In genomic region chr10:93977442-93977841, GRCh38 we compare ENCODE assay signal across 16 cellular contexts. TPM values are rescaled to one million over a fixed set of nuclear protein-coding genes. Genes with fewer than 3 reads are reported as not detected.
"Had no signal": no experiment of that assay in that cellular context is flagged by ENCODE, and none has a peak within 500 bp of the region (broad histone marks: within the 10 kb centered on the region; RNA-seq: fewer than 3 reads in every experiment).

No MANE protein-coding gene starts in this region.

- H2AFZ ChIP-seq: neural progenitor cell had no signal

- H3K36me3 ChIP-seq: colonic mucosa, lower lobe of right lung, neural progenitor cell, pancreas, stomach, thoracic aorta had no signal

- H3K27me3 ChIP-seq: colonic mucosa, pancreas, stomach had no signal

- H3K4me3 Mint-ChIP-seq: activated CD4-positive, alpha-beta T cell treated with anti-CD3 and anti-CD28 coated beads for 36 hours; activated CD8-positive, alpha-beta T cell treated with anti-CD3 and anti-CD28 coated beads, Interleukin-2, amount 10 ng/mL, durations not matched to agents 7 days and 5 days; activated T-helper 1 cell treated with anti-CD3 and anti-CD28 coated beads, Interleukin-12 subunit alpha, Interleukin-12 subunit beta, Interleukin-2, Interleukin-4 antibody, amounts not matched to agents 30 ng/mL and 10 ng/mL and 1 ng/mL, durations not matched to agents 14 hours and 24 hours and 36 hours; neural progenitor cell had no signal

- H3K4me1 ChIP-seq: colonic mucosa, lower lobe of right lung, neural progenitor cell, pancreas, stomach had no signal

- H3K36me3 Mint-ChIP-seq: neural progenitor cell had no signal

- DNase-seq: activated CD4-positive, alpha-beta T cell treated with anti-CD3 and anti-CD28 coated beads for 36 hours; activated CD8-positive, alpha-beta T cell treated with anti-CD3 and anti-CD28 coated beads, Interleukin-2, amount 10 ng/mL, durations not matched to agents 7 days and 5 days; activated naive CD4-positive, alpha-beta T cell treated with Interleukin-2 at 50 U/mL for 16 hours; caudate nucleus; colonic mucosa; effector CD4-positive, alpha-beta T cell; hypothalamus; lower lobe of right lung; midbrain; pancreas; stimulated activated CD4-positive, alpha-beta T cell treated with anti-CD3 and anti-CD28 coated beads, Interleukin-4, amount 100 ng/mL, for 4 hours; stomach; T-helper 9 cell had no signal

- H3K4me3 ChIP-seq: colonic mucosa, lower lobe of right lung, neural progenitor cell, pancreas, stomach, thoracic aorta had no signal

- H3K9ac ChIP-seq: neural progenitor cell had no signal

- H3K27ac ChIP-seq: colonic mucosa, lower lobe of right lung, neural progenitor cell, pancreas, stomach, thoracic aorta had no signal

- H3K27ac Mint-ChIP-seq: activated CD4-positive, alpha-beta T cell treated with anti-CD3 and anti-CD28 coated beads for 36 hours; activated CD8-positive, alpha-beta T cell treated with anti-CD3 and anti-CD28 coated beads, Interleukin-2, amount 10 ng/mL, durations not matched to agents 7 days and 5 days; activated T-helper 1 cell treated with anti-CD3 and anti-CD28 coated beads, Interleukin-12 subunit alpha, Interleukin-12 subunit beta, Interleukin-2, Interleukin-4 antibody, amounts not matched to agents 30 ng/mL and 10 ng/mL and 1 ng/mL, durations not matched to agents 14 hours and 24 hours and 36 hours; neural progenitor cell had no signal

- H3K4me2 ChIP-seq: neural progenitor cell had no signal

- H3K9me3 ChIP-seq: colonic mucosa, lower lobe of right lung, pancreas, stomach, thoracic aorta had no signal

- H3K9me3 Mint-ChIP-seq: activated T-helper 1 cell treated with anti-CD3 and anti-CD28 coated beads, Interleukin-12 subunit alpha, Interleukin-12 subunit beta, Interleukin-2, Interleukin-4 antibody, amounts not matched to agents 30 ng/mL and 10 ng/mL and 1 ng/mL, durations not matched to agents 14 hours and 24 hours and 36 hours; neural progenitor cell had no signal

- H3K4me1 Mint-ChIP-seq: activated CD4-positive, alpha-beta T cell treated with anti-CD3 and anti-CD28 coated beads for 36 hours; neural progenitor cell had no signal

- ATAC-seq: activated CD4-positive, alpha-beta T cell treated with anti-CD3 and anti-CD28 coated beads for 36 hours; activated CD8-positive, alpha-beta T cell treated with anti-CD3 and anti-CD28 coated beads, Interleukin-2, amount 10 ng/mL, durations not matched to agents 7 days and 5 days; lower lobe of right lung; pancreas had no signal

RNA-seq across cellular contexts. Expression of gene PLCE1, which starts 16.3 kb away (rescaled TPM):
- total RNA-seq: activated CD8-positive, alpha-beta T cell treated with anti-CD3 and anti-CD28 coated beads, Interleukin-2, amount 10 ng/mL, durations not matched to agents 7 days and 5 days; activated T-helper 1 cell treated with anti-CD3 and anti-CD28 coated beads, Interleukin-12 subunit alpha, Interleukin-12 subunit beta, Interleukin-2, Interleukin-4 antibody, amounts not matched to agents 30 ng/mL and 10 ng/mL and 1 ng/mL, durations not matched to agents 14 hours and 24 hours and 36 hours had no signal
